ENCODE assay signal across 27 cellular contexts in the genomic region with DNA sequence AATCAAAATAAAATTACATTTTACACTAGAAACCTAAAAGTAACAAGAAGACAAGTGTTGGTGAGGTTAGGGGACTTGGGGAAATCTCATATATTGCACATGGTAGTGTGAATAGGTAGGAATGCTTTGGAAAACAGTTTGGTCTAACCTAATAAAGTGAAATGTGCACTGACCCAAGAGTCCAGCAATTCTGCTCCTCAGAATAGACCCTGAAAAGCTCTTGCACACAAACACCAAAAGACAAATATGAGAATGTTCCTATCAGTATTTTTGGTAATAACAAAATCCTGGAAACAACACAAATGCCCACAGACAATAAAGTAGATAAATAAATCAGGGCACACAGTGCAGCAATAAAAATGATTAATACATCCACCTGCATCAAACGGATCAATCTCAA.
DNase-seq lines count a peak whose midpoint lies in the region; TF ChIP-seq lines count a peak whose summit lies in the region.
"Had no signal": no experiment of that assay in that cellular context is flagged by ENCODE, and none has a peak within 500 bp of the region (broad histone marks: within the 10 kb centered on the region; RNA-seq: fewer than 3 reads in every experiment).

No MANE protein-coding gene starts in this region.

- no peak for TF ChIP-seq CTCF in HEK293 (tag by site-specific recombination; IDR thresholded peaks at IDR 0.05)

- CTCF ChIA-PET in HEK293 (lab: Yijun Ruan, JAX) = no interaction called here

- no peaks in the 10 kb centered on the region for H3K9me3 ChIP-seq in HEK293 (ENCODE audit: control insufficient read depth, insufficient read depth, low read depth, low read length)
- H3K9me3 ChIP-seq: A549, BE2C, BLaER1, Caco-2 had no signal

- H3K4me3 ChIP-seq in HEK293 (ENCODE audit: low read depth, low read length) = no peak overlapping the region
- H3K4me3 ChIP-seq: A549; BLaER1; BLaER1 treated with 17β-estradiol and CSF1 and Interleukin-3, amounts not matched to agents 10 nM and 100 nM had no signal

- DNase-seq in activated naive CD4-positive, alpha-beta T cell treated with anti-CD3 and anti-CD28 coated beads, Interleukin-2, amount 50 U/mL, for 16 hours = no peak
- DNase-seq: 8988T; ACHN; AML-193; BE2C; C1 segment of cervical spinal cord; Caco-2; Calu3; CD4-positive, alpha-beta memory T cell; CD4-positive, alpha-beta T cell; CD4-positive, CD25-positive, alpha-beta regulatory T cell; CD8-positive, alpha-beta memory T cell; CD8-positive, alpha-beta T cell; COR-L47; DMS 273 treated with DMSO at 0.1 percent for 48 hours; DMS153; DMS53; DMS79; DMS79 treated with DMSO at 0.1 percent for 48 hours; DND-41; EL had no signal

- POLR2A ChIA-PET in HEK293 (lab: Yijun Ruan, JAX) = no interaction called here

- no peaks in the 10 kb centered on the region for H3K36me3 ChIP-seq in HEK293 (ENCODE audit: control insufficient read depth in 2 of 2, insufficient read depth in 1 of 2, low read length in 2 of 2)
- H3K36me3 ChIP-seq: BE2C; BLaER1; BLaER1 treated with 17β-estradiol and CSF1 and Interleukin-3, amounts not matched to agents 10 nM and 100 nM had no signal

- H3K4me1 ChIP-seq in HEK293 (ENCODE audit: control insufficient read depth, insufficient read depth, low read length) = no peaks in the 10 kb centered on the region
- H3K4me1 ChIP-seq: A549; BE2C; BLaER1 treated with 17β-estradiol and CSF1 and Interleukin-3, amounts not matched to agents 10 nM and 100 nM; Caco-2 had no signal

- H3K27ac ChIP-seq in HEK293 (ENCODE audit: extremely low read depth, low read depth, low read length) = no peak overlapping the region
- H3K27ac ChIP-seq: 22Rv1; A549; BLaER1; BLaER1 treated with 17β-estradiol and CSF1 and Interleukin-3, amounts not matched to agents 10 nM and 100 nM; C4-2B had no signal

TF ChIP-seq in HEK293, 187 proteins besides CTCF, POLR2A, EP300 and RAD21:
- TF ChIP-seq FEZF1 (tag by site-specific recombination; IDR thresholded peaks at IDR 0.05) (no peak), ZNF140 (tag by site-specific recombination; IDR thresholded peaks at IDR 0.05) (peak; percentile 96)
